In genomic region chr15:90101969-90102890, GRCh38 we compare ENCODE assay signal across 8 cellular contexts. TPM values are rescaled to one million over a fixed set of nuclear protein-coding genes. Genes with fewer than 3 reads are reported as not detected.
DNase-seq lines count a peak whose midpoint lies in the region; ATAC-seq and TF ChIP-seq lines count a peak whose summit lies in the region.

IDH2 (minus strand) TSS chr15:90102468; CDS start chr15:90102390, 78 bp downstream.

- H3K36me3 ChIP-seq in SJCRH30: no peaks in the 10 kb centered on the region

- H3K9me3 ChIP-seq in SJCRH30 (replicated peaks): no peaks in the 10 kb centered on the region

- peak; percentile 65 for ATAC-seq in GM21576 (IDR thresholded peaks at IDR 0.05; ENCODE audit: unreplicated experiment)
- peak; percentile 87 for ATAC-seq in foreskin keratinocyte

- peaks cover 54% of the 10 kb centered on the region for H3K4me1 Mint-ChIP-seq in neural crest cell

- peaks cover 4% of the 10 kb centered on the region for H3K27me3 Mint-ChIP-seq in neural crest cell (ENCODE audit: low read depth)

- H3K4me3 Mint-ChIP-seq in neural crest cell: peak within 1 kb of the TSS; percentile 93

- peaks cover 4% of the 10 kb centered on the region for H3K36me3 Mint-ChIP-seq in neural crest cell (ENCODE audit: low read depth)

- no peaks in the 10 kb centered on the region for H3K27me3 ChIP-seq in SJCRH30
- no peaks in the 10 kb centered on the region for H3K27me3 ChIP-seq in foreskin keratinocyte

- TF ChIP-seq CTCF in foreskin keratinocyte (conservative IDR thresholded peaks at IDR 0.05) (no peak), neural crest cell (conservative IDR thresholded peaks at IDR 0.05) (no peak)

- H3K4me1 ChIP-seq in SJCRH30: peaks cover 11% of the 10 kb centered on the region
- H3K4me1 ChIP-seq in foreskin keratinocyte: peaks cover 14% of the 10 kb centered on the region

- H3K27ac Mint-ChIP-seq in neural crest cell (ENCODE audit: unreplicated experiment): peak within 1 kb of the TSS; percentile 96

- H3K27ac ChIP-seq in SJCRH30 (peak within 1 kb of the TSS; percentile 97), foreskin keratinocyte (peak within 1 kb of the TSS; percentile 74), substantia nigra (ENCODE audit: low read depth, low read length, poor library complexity, severe bottlenecking) (peak within 1 kb of the TSS; percentile 99)

- no peaks in the 10 kb centered on the region for H3K9me3 Mint-ChIP-seq in neural crest cell

- H3K4me3 ChIP-seq in Jurkat, Clone E6-1 (ENCODE audit: low read length): peak within 1 kb of the TSS; percentile 83
- peak within 1 kb of the TSS; percentile 98 for H3K4me3 ChIP-seq in SJCRH30

- peak; percentile 91 for DNase-seq in Daoy (ENCODE audit: low read depth)
- DNase-seq in Jurkat, Clone E6-1 (ENCODE audit: low read depth, low spot score): peak; percentile 46
- peak; percentile 82 to 89 for DNase-seq in SJCRH30
- DNase-seq in activated naive CD4-positive, alpha-beta T cell treated with Interleukin-2 at 50 U/mL for 16 hours: peak; percentile 73
- DNase-seq in foreskin keratinocyte: peak; percentile 39 to 57
- peak; percentile 74 for DNase-seq in neural crest cell (ENCODE audit: low read depth, low spot score)
- peak in 48 of 49 donors; percentile 34 to 95 (median 77) for DNase-seq in substantia nigra (lab: John Stamatoyannopoulos, UW)

RNA-seq across cellular contexts. Expression of gene IDH2, which starts in this region (rescaled TPM):
- 56.1 and 68.8 TPM in 2 replicates for total RNA-seq in Daoy (2014; rRNA removed; shearing (Covaris generic))
- polyA plus RNA-seq in Jurkat, Clone E6-1 (2012; ENCODE audit: insufficient read depth, insufficient read length): 437 TPM
- 96.9 and 102 TPM in 2 replicates for total RNA-seq in SJCRH30 (2014; rRNA removed; shearing (Covaris generic))
- total RNA-seq in foreskin keratinocyte (60.1 and 69.6 TPM in 2 replicates), neural crest cell (214 and 218 TPM in 2 replicates)
- polyA plus RNA-seq in foreskin keratinocyte: 75.0 and 88.2 TPM in 2 replicates

Comparison
In these comparisons a context has a peak if more than half of its experiments do, and no peak if none do; other contexts are left out.
1. Peak in every context shown above with its lines: DNase-seq, ATAC-seq, H3K4me3 ChIP-seq and H3K27ac ChIP-seq.